25 cellular contexts compared by ENCODE assay signal in genomic region chr12:54227376-54227775, GRCh38. TPM values are rescaled to one million over a fixed set of nuclear protein-coding genes. Genes with fewer than 3 reads are reported as not detected.
DNase-seq lines count a peak whose midpoint lies in the region; ATAC-seq and TF ChIP-seq lines count a peak whose summit lies in the region.
"Had no signal": no experiment of that assay in that cellular context is flagged by ENCODE, and none has a peak within 500 bp of the region (broad histone marks: within the 10 kb centered on the region; RNA-seq: fewer than 3 reads in every experiment).

No MANE protein-coding gene starts in this region.

- no peak for TF ChIP-seq CTCF in NB4 (IDR thresholded peaks at IDR 0.05; ENCODE audit: low read depth, low read length)
- no peak for TF ChIP-seq CTCF in nephron progenitor cell (IDR thresholded peaks at IDR 0.05)

- DNase-seq in NCI-H1092 treated with DMSO at 0.1 percent for 48 hours (lab: John Stamatoyannopoulos, UW) (peak; percentile 22), NCI-H1092 (lab: John Stamatoyannopoulos, UW) (no peak), NB4 (ENCODE audit: low read depth) (peak; percentile 75), nephron progenitor cell (no peak), NCI-H1694 treated with DMSO at 0.1 percent for 48 hours (lab: John Stamatoyannopoulos, UW) (no peak), GM19238 (ENCODE audit: insufficient read length, low spot score) (no peak)
- DNase-seq in activated effector memory CD4-positive, alpha-beta T cell treated with anti-CD3 and anti-CD28 coated beads, Interleukin-2, amount 50 U/mL, for 16 hours: no peak
- DNase-seq: activated CD8-positive, alpha-beta memory T cell treated with anti-CD3 and anti-CD28 coated beads, Interleukin-2, amount 10 ng/mL, durations not matched to agents 7 days and 5 days; activated naive CD4-positive, alpha-beta T cell treated with Interleukin-2 at 50 U/mL for 16 hours; activated T-cell treated with anti-CD3 and anti-CD28 coated beads, Interleukin-2, amount 50 U/mL, for 4 hours; amniotic stem cell; CD4-positive, alpha-beta T cell; DND-41; MM.1S; NCI-H1436 treated with DMSO at 0.1 percent for 48 hours; NCI-H2107; pancreas; RPMI8226; T1000 had no signal

- TF ChIP-seq POLR2A in NB4 (IDR thresholded peaks at IDR 0.05; ENCODE audit: extremely low read depth, insufficient read length): no peak

- H3K4me3 Mint-ChIP-seq in activated T-helper 17 cell treated with anti-CD3 and anti-CD28 coated beads, Interleukin-2, amount 50 U/mL, for 72 hours: no peak overlapping the region
- H3K4me3 Mint-ChIP-seq in nephron progenitor cell: no peak overlapping the region
- H3K4me3 Mint-ChIP-seq: activated CD8-positive, alpha-beta memory T cell treated with anti-CD3 and anti-CD28 coated beads, Interleukin-2, amount 10 ng/mL, durations not matched to agents 7 days and 5 days; activated T-cell treated with anti-CD3 and anti-CD28 coated beads, Interleukin-2, amount 50 U/mL, for 4 hours; CD4-positive, alpha-beta T cell; stimulated activated memory B cell treated with anti-CD40 and anti-IgM and Interleukin-4, amounts not matched to agents 10 μg/mL and 1 μg/mL and 100 μg/mL, for 72 hours had no signal

- H3K4me1 Mint-ChIP-seq in activated T-helper 17 cell treated with anti-CD3 and anti-CD28 coated beads, Interleukin-2, amount 50 U/mL, for 72 hours: no peaks in the 10 kb centered on the region
- peaks cover 53% of the 10 kb centered on the region for H3K4me1 Mint-ChIP-seq in nephron progenitor cell

- H3K9me3 Mint-ChIP-seq in activated T-helper 17 cell treated with anti-CD3 and anti-CD28 coated beads, Interleukin-2, amount 50 U/mL, for 72 hours: no peaks in the 10 kb centered on the region
- no peaks in the 10 kb centered on the region for H3K9me3 Mint-ChIP-seq in nephron progenitor cell
- H3K9me3 Mint-ChIP-seq: activated T-cell treated with anti-CD3 and anti-CD28 coated beads, Interleukin-2, amount 50 U/mL, for 4 hours; CD4-positive, alpha-beta T cell; stimulated activated memory B cell treated with anti-CD40 and anti-IgM and Interleukin-4, amounts not matched to agents 10 μg/mL and 1 μg/mL and 100 μg/mL, for 72 hours had no signal

- peak overlapping the region; percentile 51 for H3K27ac Mint-ChIP-seq in activated T-helper 17 cell treated with anti-CD3 and anti-CD28 coated beads, Interleukin-2, amount 50 U/mL, for 72 hours
- H3K27ac Mint-ChIP-seq in nephron progenitor cell: peak overlapping the region; percentile 76
- H3K27ac Mint-ChIP-seq: activated CD8-positive, alpha-beta memory T cell treated with anti-CD3 and anti-CD28 coated beads, Interleukin-2, amount 10 ng/mL, durations not matched to agents 7 days and 5 days; CD4-positive, alpha-beta T cell had no signal

- no peak overlapping the region for H3K4me3 ChIP-seq in NB4 (ENCODE audit: low read depth, low read length)
- H3K4me3 ChIP-seq: pancreas, SJSA1, skin epidermis, suprapubic skin had no signal

- ATAC-seq in activated T-helper 17 cell treated with anti-CD3 and anti-CD28 coated beads, Interleukin-2, amount 50 U/mL, for 72 hours (replicated peaks): no peak
- ATAC-seq: activated CD8-positive, alpha-beta memory T cell treated with anti-CD3 and anti-CD28 coated beads, Interleukin-2, amount 10 ng/mL, durations not matched to agents 7 days and 5 days; activated T-cell treated with anti-CD3 and anti-CD28 coated beads, Interleukin-2, amount 50 U/mL, for 4 hours; left lobe of liver; pancreas; stimulated activated memory B cell treated with anti-CD40 and anti-IgM and Interleukin-4, amounts not matched to agents 10 μg/mL and 1 μg/mL and 100 μg/mL, for 72 hours had no signal

- no peaks in the 10 kb centered on the region for H3K36me3 Mint-ChIP-seq in activated T-helper 17 cell treated with anti-CD3 and anti-CD28 coated beads, Interleukin-2, amount 50 U/mL, for 72 hours (ENCODE audit: low read depth)
- H3K36me3 Mint-ChIP-seq in nephron progenitor cell (ENCODE audit: low read depth): peaks cover 4% of the 10 kb centered on the region

- H3K27me3 Mint-ChIP-seq in activated T-helper 17 cell treated with anti-CD3 and anti-CD28 coated beads, Interleukin-2, amount 50 U/mL, for 72 hours: no peaks in the 10 kb centered on the region
- H3K27me3 Mint-ChIP-seq in nephron progenitor cell (ENCODE audit: low read depth, poor library complexity): no peaks in the 10 kb centered on the region
- H3K27me3 Mint-ChIP-seq: CD4-positive, alpha-beta T cell; stimulated activated memory B cell treated with anti-CD40 and anti-IgM and Interleukin-4, amounts not matched to agents 10 μg/mL and 1 μg/mL and 100 μg/mL, for 72 hours had no signal

RNA-seq across cellular contexts. Expression of gene SMUG1, which starts 38.6 kb away (rescaled TPM):
- total RNA-seq in activated T-helper 17 cell treated with anti-CD3 and anti-CD28 coated beads, Interleukin-2, amount 50 U/mL, for 72 hours: 10 to 100 TPM; 24.2 to 28.7 TPM

RNA-seq across cellular contexts. Expression of gene CBX5, which starts 52.5 kb away (rescaled TPM):
- 10 to 100 TPM; 82.0 to 89.7 TPM for total RNA-seq in activated T-helper 17 cell treated with anti-CD3 and anti-CD28 coated beads, Interleukin-2, amount 50 U/mL, for 72 hours

RNA-seq across cellular contexts. Expression of gene HNRNPA1, which starts 53.1 kb away (rescaled TPM):
- total RNA-seq in activated T-helper 17 cell treated with anti-CD3 and anti-CD28 coated beads, Interleukin-2, amount 50 U/mL, for 72 hours: 1,000 to 10,000 TPM; 1,204 to 1,551 TPM

Comparison
In these comparisons a context has a peak if more than half of its experiments do, and no peak if none do; other contexts are left out.
1. DNase-seq: peak in NCI-H1092 treated with DMSO at 0.1 percent for 48 hours (single experiment) and NB4 (single experiment); none in NCI-H1092 (single experiment), nephron progenitor cell (single experiment), NCI-H1694 treated with DMSO at 0.1 percent for 48 hours (single experiment), GM19238 (single experiment) and activated effector memory CD4-positive, alpha-beta T cell treated with anti-CD3 and anti-CD28 coated beads, Interleukin-2, amount 50 U/mL, for 16 hours (single experiment).